ENCODE assay signal across 18 cellular contexts in the genomic region with DNA sequence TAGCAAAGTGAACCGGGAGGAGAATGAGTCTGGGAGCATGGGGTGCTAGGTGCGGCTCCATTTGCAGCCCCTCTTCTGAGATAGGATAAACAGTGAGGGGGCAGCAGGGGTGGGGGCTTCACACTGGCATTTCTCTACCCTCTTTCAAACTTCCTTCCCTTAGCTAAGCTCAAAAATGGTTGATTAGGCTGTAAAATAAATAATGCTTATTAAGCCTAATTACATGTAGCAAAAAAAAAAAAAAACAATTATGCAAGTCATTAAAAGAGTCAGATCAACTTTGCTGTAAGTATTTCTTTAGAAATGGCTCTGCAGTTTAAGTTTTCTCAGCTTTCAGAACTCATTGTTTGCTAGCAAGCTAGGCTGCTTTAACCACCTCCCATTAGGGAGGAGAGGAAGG.
A peak's percentile ranks its signal among the peaks of the same experiment; 100 is the strongest.
DNase-seq lines count a peak whose midpoint lies in the region; TF ChIP-seq lines count a peak whose summit lies in the region.
"Had no signal": no experiment of that assay in that cellular context is flagged by ENCODE, and none has a peak within 500 bp of the region (broad histone marks: within the 10 kb centered on the region; RNA-seq: fewer than 3 reads in every experiment).

No MANE protein-coding gene starts in this region.

- H3K9me3 Mint-ChIP-seq in neural progenitor cell (no peaks in the 10 kb centered on the region), endothelial cell (ENCODE audit: unreplicated experiment) (peaks cover 4% of the 10 kb centered on the region)
- H3K9me3 Mint-ChIP-seq: CD8-positive, alpha-beta T cell had no signal

- no peaks in the 10 kb centered on the region for H3K4me1 ChIP-seq in hepatocyte (ENCODE audit: insufficient read depth)
- H3K4me1 ChIP-seq in neural progenitor cell = peaks cover 7% of the 10 kb centered on the region
- H3K4me1 ChIP-seq: BLaER1, Caco-2 had no signal

- H3K4me1 Mint-ChIP-seq in neural progenitor cell (peaks cover 3% of the 10 kb centered on the region), endothelial cell (ENCODE audit: unreplicated experiment) (peaks cover 4% of the 10 kb centered on the region)
- H3K4me1 Mint-ChIP-seq: B cell; CD4-positive, CD25-positive, alpha-beta regulatory T cell had no signal

- H2AFZ ChIP-seq in hepatocyte (no peak overlapping the region), neural progenitor cell (replicated peaks) (peak overlapping the region; percentile 65)
- H2AFZ ChIP-seq: GM23248 had no signal

- TF ChIP-seq CTCF in hepatocyte (IDR thresholded peaks at IDR 0.05; ENCODE audit: poor library complexity) (no peak), neural progenitor cell (IDR thresholded peaks at IDR 0.05) (no peak), endothelial cell (IDR thresholded peaks at IDR 0.05; ENCODE audit: unreplicated experiment) (no peak), RWPE1 (conservative IDR thresholded peaks at IDR 0.05; ENCODE audit: low read depth) (no peak)

- H3K4me3 ChIP-seq in SK-N-MC (no peak overlapping the region; the same call in 1 of the 2 replicates), hepatocyte (no peak overlapping the region), neural progenitor cell (no peak overlapping the region)
- H3K4me3 ChIP-seq: BLaER1, GM12878, GM23248 had no signal

- POLR2A ChIA-PET in RWPE1 (lab: Yijun Ruan, JAX; ENCODE audit: low non-redundant PET) = no interaction called here

- CTCF ChIA-PET in RWPE1 (lab: Yijun Ruan, JAX) = interaction anchor here (0.7 kb wide), 1 partner anchor 29 kb away, joined by 3 read pairs; no protein-coding TSS in a partner anchor

- H3K4me3 Mint-ChIP-seq in neural progenitor cell (no peak overlapping the region), endothelial cell (ENCODE audit: unreplicated experiment) (no peak overlapping the region)
- H3K4me3 Mint-ChIP-seq: B cell; CD4-positive, CD25-positive, alpha-beta regulatory T cell; CD8-positive, alpha-beta T cell had no signal

- no peaks in the 10 kb centered on the region for H3K79me2 ChIP-seq in hepatocyte
- H3K79me2 ChIP-seq in neural progenitor cell (ENCODE audit: low read depth) = no peaks in the 10 kb centered on the region

- H3K27ac ChIP-seq in SK-N-MC (peak overlapping the region; percentile 87), hepatocyte (peak overlapping the region; percentile 24), neural progenitor cell (no peak overlapping the region), RWPE1 (no peak overlapping the region)
- H3K27ac ChIP-seq: BLaER1, C4-2B, GM23248 had no signal

- WGBS in hepatocyte (ENCODE audit: low lambda C conversion rate, missing lambda C conversion rate) = 71% methylated on average over 2 of the region's 2 CpGs

- no peaks in the 10 kb centered on the region for H3K9me2 ChIP-seq in hepatocyte (replicated peaks; ENCODE audit: insufficient read depth)

- H3K9me3 ChIP-seq in SK-N-MC (ENCODE audit: low read depth, low read length) (no peaks in the 10 kb centered on the region), hepatocyte (ENCODE audit: low read depth) (no peaks in the 10 kb centered on the region), neural progenitor cell (ENCODE audit: low read depth) (peaks cover 4% of the 10 kb centered on the region)
- H3K9me3 ChIP-seq: Caco-2 had no signal

- H3K36me3 Mint-ChIP-seq in neural progenitor cell (no peaks in the 10 kb centered on the region), endothelial cell (ENCODE audit: low read depth, unreplicated experiment) (peaks cover 15% of the 10 kb centered on the region)
- H3K36me3 Mint-ChIP-seq: CD4-positive, CD25-positive, alpha-beta regulatory T cell; CD8-positive, alpha-beta T cell had no signal

- H3K4me2 ChIP-seq in hepatocyte (no peak overlapping the region), neural progenitor cell (no peak overlapping the region)
- H3K4me2 ChIP-seq: BLaER1 had no signal

- H3K27ac Mint-ChIP-seq in neural progenitor cell = no peak overlapping the region
- H3K27ac Mint-ChIP-seq in endothelial cell (ENCODE audit: unreplicated experiment) = no peak overlapping the region
- H3K27ac Mint-ChIP-seq: B cell; CD4-positive, CD25-positive, alpha-beta regulatory T cell; CD8-positive, alpha-beta T cell had no signal

- H3F3A ChIP-seq in neural progenitor cell (ENCODE audit: low read depth) = no peaks in the 10 kb centered on the region

- DNase-seq in SK-N-MC (ENCODE audit: low read depth, low spot score) (no peak), hepatocyte (ENCODE audit: low spot score) (no peak), neural progenitor cell (ENCODE audit: low spot score) (no peak), endothelial cell (ENCODE audit: low spot score) (no peak), amygdala (lab: John Stamatoyannopoulos, UW) (no peak), RWPE1 (ENCODE audit: low spot score) (no peak)
- DNase-seq: Caco-2; CD4-positive, CD25-positive, alpha-beta regulatory T cell; CD8-positive, alpha-beta T cell; DMS153; DND-41; GM23248; H7; HCEC 1CT had no signal

- peaks cover 2% of the 10 kb centered on the region for H3K27me3 Mint-ChIP-seq in neural progenitor cell (ENCODE audit: insufficient read depth, low read depth)
- peaks cover 2% of the 10 kb centered on the region for H3K27me3 Mint-ChIP-seq in endothelial cell (ENCODE audit: unreplicated experiment)

- no peaks in the 10 kb centered on the region for H4K20me1 ChIP-seq in hepatocyte (ENCODE audit: insufficient read depth, poor library complexity, severe bottlenecking)
- no peaks in the 10 kb centered on the region for H4K20me1 ChIP-seq in neural progenitor cell (ENCODE audit: low read depth)
- H4K20me1 ChIP-seq: BLaER1 had no signal

- H3K27me3 ChIP-seq in hepatocyte = no peaks in the 10 kb centered on the region
- H3K27me3 ChIP-seq in neural progenitor cell = no peaks in the 10 kb centered on the region
- H3K27me3 ChIP-seq: BLaER1 had no signal

- H3K9ac ChIP-seq in SK-N-MC (ENCODE audit: insufficient read length) (no peak overlapping the region), neural progenitor cell (no peak overlapping the region)
- H3K9ac ChIP-seq: BLaER1, GM23248 had no signal

- peaks cover 4% of the 10 kb centered on the region; the same call in 1 of the 2 replicates for H3K36me3 ChIP-seq in SK-N-MC (ENCODE audit: insufficient read depth, low read length)
- H3K36me3 ChIP-seq in hepatocyte (replicated peaks; ENCODE audit: insufficient read depth, low read depth) = no peaks in the 10 kb centered on the region
- peaks cover 10% of the 10 kb centered on the region for H3K36me3 ChIP-seq in neural progenitor cell
- H3K36me3 ChIP-seq: BLaER1 had no signal

Comparison
In these comparisons a context has a peak if more than half of its experiments do, and no peak if none do; other contexts are left out.
1. H3K27ac ChIP-seq: peak in SK-N-MC (single experiment) and hepatocyte (single experiment); none in neural progenitor cell (single experiment) and RWPE1 (single experiment).